Comparison of ENCODE assay signal across 18 cellular contexts in genomic region chr5:107367919-107368318, GRCh38.
DNase-seq lines count a peak whose midpoint lies in the region; ATAC-seq and TF ChIP-seq lines count a peak whose summit lies in the region.
"Had no signal": no experiment of that assay in that cellular context is flagged by ENCODE, and none has a peak within 500 bp of the region (broad histone marks: within the 10 kb centered on the region; RNA-seq: fewer than 3 reads in every experiment).

No MANE protein-coding gene starts in this region.

- H3K79me2 ChIP-seq in neural progenitor cell (ENCODE audit: low read depth) = no peaks in the 10 kb centered on the region

- ATAC-seq in WTC11 = peak; percentile 61
- ATAC-seq in stimulated activated naive CD8-positive, alpha-beta T cell treated with anti-CD3 and anti-CD28 coated beads, Interleukin-15, Interleukin-2, amounts not matched to agents 100 U/mL and 50 U/mL, for 24 hours = no peak
- ATAC-seq in GM18873 (IDR thresholded peaks at IDR 0.05; ENCODE audit: low FRiP score, unreplicated experiment) = no peak
- ATAC-seq: CD8-positive, alpha-beta T cell; GM12878 had no signal

- H3K27ac ChIP-seq in iPS-20b (ENCODE audit: low read length) (no peak overlapping the region), neural progenitor cell (peak overlapping the region; percentile 33)
- H3K27ac ChIP-seq: BLaER1, C4-2B had no signal

- H4K20me1 ChIP-seq in neural progenitor cell (ENCODE audit: low read depth) = peaks cover 24% of the 10 kb centered on the region
- H4K20me1 ChIP-seq: BLaER1 had no signal

- H3K4me3 ChIP-seq in iPS-20b (ENCODE audit: low read length) = 0 out of 2 replicates have a peak overlapping the region, but pooled peaks have one; percentile 3
- peak overlapping the region; percentile 3 for H3K4me3 ChIP-seq in neural progenitor cell
- H3K4me3 ChIP-seq: BLaER1, GM12878, HAP-1 had no signal

- H3K27ac Mint-ChIP-seq in WTC11 (no peak overlapping the region), neural progenitor cell (peak overlapping the region; percentile 89)
- H3K27ac Mint-ChIP-seq: B cell; CD4-positive, CD25-positive, alpha-beta regulatory T cell; CD8-positive, alpha-beta T cell; HFFc6 had no signal

- H3K9me3 Mint-ChIP-seq in WTC11 = 0 out of 2 replicates have a peak, but pooled peaks cover 3% of the 10 kb centered on the region
- no peaks in the 10 kb centered on the region for H3K9me3 Mint-ChIP-seq in neural progenitor cell
- H3K9me3 Mint-ChIP-seq: CD8-positive, alpha-beta T cell had no signal

- H3F3A ChIP-seq in neural progenitor cell (ENCODE audit: low read depth) = peaks cover 31% of the 10 kb centered on the region

- POLR2A ChIA-PET in WTC11 (lab: Charles Lee) = no interaction called here

- H3K4me1 Mint-ChIP-seq in WTC11 (peaks cover 23% of the 10 kb centered on the region), neural progenitor cell (peaks cover 53% of the 10 kb centered on the region)
- H3K4me1 Mint-ChIP-seq: CD4-positive, CD25-positive, alpha-beta regulatory T cell had no signal

- DNase-seq in WTC11 (ENCODE audit: low spot score) (no peak), neural progenitor cell (ENCODE audit: low spot score) (peak; percentile 73), GM10266 (ENCODE audit: extremely low spot score) (no peak)
- no peak for DNase-seq in stimulated activated naive CD8-positive, alpha-beta T cell treated with anti-CD3 and anti-CD28 coated beads, Interleukin-15, Interleukin-2, amounts not matched to agents 100 U/mL and 50 U/mL, for 24 hours
- DNase-seq: Caco-2; CD4-positive, CD25-positive, alpha-beta regulatory T cell; CD8-positive, alpha-beta T cell; DMS153; DND-41; GOT3; HFFc6 had no signal

- H3K4me3 Mint-ChIP-seq in WTC11 = no peak overlapping the region
- H3K4me3 Mint-ChIP-seq in neural progenitor cell = no peak overlapping the region
- H3K4me3 Mint-ChIP-seq: B cell; CD4-positive, CD25-positive, alpha-beta regulatory T cell; CD8-positive, alpha-beta T cell; HFFc6 had no signal

- CTCF ChIA-PET in WTC11 (lab: Charles Lee) = interaction anchor here (1.2 kb wide), 1 partner anchor 30 kb away, joined by 4 read pairs; no protein-coding TSS in a partner anchor

- H3K4me2 ChIP-seq in neural progenitor cell = peak overlapping the region; percentile 48
- H3K4me2 ChIP-seq: BLaER1 had no signal

- H3K36me3 Mint-ChIP-seq in WTC11 (no peaks in the 10 kb centered on the region), neural progenitor cell (no peaks in the 10 kb centered on the region)
- H3K36me3 Mint-ChIP-seq: CD4-positive, CD25-positive, alpha-beta regulatory T cell; CD8-positive, alpha-beta T cell had no signal

- H3K9me3 ChIP-seq in iPS-20b (ENCODE audit: insufficient read depth, low read depth, low read length) = no peaks in the 10 kb centered on the region
- no peaks in the 10 kb centered on the region for H3K9me3 ChIP-seq in neural progenitor cell (ENCODE audit: low read depth)
- H3K9me3 ChIP-seq: BLaER1, Caco-2, HAP-1 had no signal

- H3K27me3 ChIP-seq in iPS-20b (ENCODE audit: insufficient read depth, low read length) = no peaks in the 10 kb centered on the region
- H3K27me3 ChIP-seq in neural progenitor cell = no peaks in the 10 kb centered on the region
- H3K27me3 ChIP-seq: BLaER1 had no signal

- H2AFZ ChIP-seq in neural progenitor cell (replicated peaks) = no peak overlapping the region

- TF ChIP-seq CTCF in WTC11 (IDR thresholded peaks at IDR 0.05) (no peak), neural progenitor cell (IDR thresholded peaks at IDR 0.05) (no peak), GM10266 (IDR thresholded peaks at IDR 0.05; ENCODE audit: control insufficient read depth, insufficient read depth, low read depth, missing control alignments) (no peak)

- H3K27me3 Mint-ChIP-seq in WTC11 (ENCODE audit: low read depth) (no peaks in the 10 kb centered on the region), neural progenitor cell (ENCODE audit: insufficient read depth, low read depth) (peaks cover 2% of the 10 kb centered on the region)
- H3K27me3 Mint-ChIP-seq: CD4-positive, CD25-positive, alpha-beta regulatory T cell had no signal

- H3K4me1 ChIP-seq in iPS-20b (ENCODE audit: insufficient read depth, low read length) (peaks cover 17% of the 10 kb centered on the region), neural progenitor cell (peaks cover 46% of the 10 kb centered on the region)
- H3K4me1 ChIP-seq: Caco-2 had no signal

- H3K36me3 ChIP-seq in iPS-20b (ENCODE audit: insufficient read depth, low read depth, low read length) = no peaks in the 10 kb centered on the region
- H3K36me3 ChIP-seq in neural progenitor cell = no peaks in the 10 kb centered on the region
- H3K36me3 ChIP-seq: BLaER1, HAP-1 had no signal

- H3K9ac ChIP-seq in iPS-20b (ENCODE audit: low read depth, low read length) = no peak overlapping the region
- H3K9ac ChIP-seq in neural progenitor cell = no peak overlapping the region
- H3K9ac ChIP-seq: BLaER1 had no signal

TF ChIP-seq in WTC11, 78 proteins besides CTCF, POLR2A, EP300 and RAD21 (continues in another document):
- TF ChIP-seq ARID4B (CRISPR knock-in tag; IDR thresholded peaks at IDR 0.05; ENCODE audit: borderline replicate concordance) = no peak
- no peak for TF ChIP-seq ZNF121 (CRISPR knock-in tag; IDR thresholded peaks at IDR 0.05)
- TF ChIP-seq SOX15 (CRISPR knock-in tag; IDR thresholded peaks at IDR 0.05) = no peak
- TF ChIP-seq, protein P1, sequence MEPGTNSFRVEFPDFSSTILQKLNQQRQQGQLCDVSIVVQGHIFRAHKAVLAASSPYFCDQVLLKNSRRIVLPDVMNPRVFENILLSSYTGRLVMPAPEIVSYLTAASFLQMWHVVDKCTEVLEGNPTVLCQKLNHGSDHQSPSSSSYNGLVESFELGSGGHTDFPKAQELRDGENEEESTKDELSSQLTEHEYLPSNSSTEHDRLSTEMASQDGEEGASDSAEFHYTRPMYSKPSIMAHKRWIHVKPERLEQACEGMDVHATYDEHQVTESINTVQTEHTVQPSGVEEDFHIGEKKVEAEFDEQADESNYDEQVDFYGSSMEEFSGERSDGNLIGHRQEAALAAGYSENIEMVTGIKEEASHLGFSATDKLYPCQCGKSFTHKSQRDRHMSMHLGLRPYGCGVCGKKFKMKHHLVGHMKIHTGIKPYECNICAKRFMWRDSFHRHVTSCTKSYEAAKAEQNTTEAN (CRISPR knock-in tag; IDR thresholded peaks at IDR 0.05) = no peak
- no peak for TF ChIP-seq FOXJ3 (CRISPR knock-in tag; IDR thresholded peaks at IDR 0.05; ENCODE audit: borderline replicate concordance)
- no peak for TF ChIP-seq PRDM15 (CRISPR knock-in tag; IDR thresholded peaks at IDR 0.05)
- TF ChIP-seq NFYB (CRISPR knock-in tag; conservative IDR thresholded peaks at IDR 0.05; ENCODE audit: low read depth) = no peak
